1 cellular context compared by ENCODE assay signal in the genomic region with DNA sequence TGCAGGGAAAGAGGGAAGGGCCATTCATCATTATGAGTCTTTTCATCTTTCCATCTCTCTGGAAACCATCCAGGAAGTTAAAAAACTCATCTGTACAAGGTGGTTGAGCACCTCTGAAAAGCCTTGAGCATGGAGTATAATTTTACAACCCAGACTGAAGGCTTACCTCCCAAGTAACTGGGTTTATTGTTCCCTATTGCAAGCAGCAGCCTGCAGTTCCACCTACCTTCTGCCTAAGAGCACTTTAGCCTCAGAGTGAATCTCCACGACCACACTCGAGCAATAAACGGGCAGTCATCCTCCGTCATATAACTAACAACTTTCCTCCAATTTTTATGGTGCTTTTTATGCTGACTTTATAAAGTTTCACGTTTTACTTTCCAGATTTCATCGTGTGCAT.
TF ChIP-seq lines count a peak whose summit lies in the region.

No MANE protein-coding gene starts in this region.

TF ChIP-seq in GM23338, 12 proteins besides CTCF, POLR2A, EP300 and RAD21 (continued from another document):
- TF ChIP-seq REST (IDR thresholded peaks at IDR 0.05; ENCODE audit: unreplicated experiment) (no peak), NANOG (IDR thresholded peaks at IDR 0.05; ENCODE audit: borderline replicate concordance) (no peak), ZNF462 (CRISPR knock-in tag; IDR thresholded peaks at IDR 0.05) (no peak), ZNF114 (CRISPR knock-in tag; IDR thresholded peaks at IDR 0.05) (no peak), CREB1 (CRISPR knock-in tag; IDR thresholded peaks at IDR 0.05; ENCODE audit: low read depth) (no peak), JUNB (IDR thresholded peaks at IDR 0.05; ENCODE audit: unreplicated experiment) (no peak), POLR2AphosphoS5 (IDR thresholded peaks at IDR 0.05; ENCODE audit: low read depth) (no peak), STAT1 (IDR thresholded peaks at IDR 0.05; ENCODE audit: unreplicated experiment) (no peak), EZH2 (IDR thresholded peaks at IDR 0.05; ENCODE audit: low read depth, unreplicated experiment) (no peak), ZNF331 (CRISPR knock-in tag; IDR thresholded peaks at IDR 0.05; ENCODE audit: low read depth) (no peak)
TF ChIP-seq in GM23338: peak in this region for 0.
